In the genomic region with DNA sequence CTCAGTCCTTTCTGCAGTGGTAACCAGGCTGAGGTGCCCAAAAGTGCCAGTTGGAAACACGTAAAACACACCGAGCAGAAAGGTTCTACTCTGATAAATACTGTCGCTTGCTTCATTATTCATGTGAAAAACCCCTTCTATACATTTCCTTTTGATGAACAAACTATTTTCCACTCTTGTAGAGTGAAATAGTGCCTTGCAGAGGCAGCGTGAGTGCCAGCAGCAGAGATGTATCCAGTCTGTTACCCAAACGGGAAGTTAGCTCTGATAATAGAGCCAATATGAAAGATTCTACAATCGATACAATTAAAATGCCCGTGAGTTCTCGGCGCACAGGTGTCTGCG, we compare ENCODE assay signal across 10 cellular contexts. TPM values are rescaled to one million over a fixed set of nuclear protein-coding genes. Genes with fewer than 3 reads are reported as not detected.
DNase-seq lines count a peak whose midpoint lies in the region; ATAC-seq and TF ChIP-seq lines count a peak whose summit lies in the region.
"Had no signal": no experiment of that assay in that cellular context is flagged by ENCODE, and none has a peak within 500 bp of the region (broad histone marks: within the 10 kb centered on the region; RNA-seq: fewer than 3 reads in every experiment).

No MANE protein-coding gene starts in this region.

- H3K27me3 ChIP-seq in left ventricle myocardium inferior (ENCODE audit: low read depth) (no peaks in the 10 kb centered on the region), mucosa of rectum (ENCODE audit: control insufficient read depth in 2 of 2, insufficient read depth in 2 of 2, low read length in 2 of 2) (peaks cover 20 to 24% of the 10 kb centered on the region in 2 donors), uterus (no peaks in the 10 kb centered on the region)

- H3K27ac ChIP-seq in left ventricle myocardium inferior (replicated peaks) (peak overlapping the region; percentile 92), mucosa of rectum (ENCODE audit: low read depth in 2 of 2, low read length in 2 of 2) (peak overlapping the region in 1 of 2 donors; percentile 38), uterus (peak overlapping the region; percentile 77 to 87)
- H3K27ac ChIP-seq: epithelial cell of prostate had no signal

- TF ChIP-seq POLR2A in uterus (IDR thresholded peaks at IDR 0.05), result no peak

- no peak for TF ChIP-seq CTCF in left ventricle myocardium inferior (IDR thresholded peaks at IDR 0.05; ENCODE audit: borderline replicate concordance)
- TF ChIP-seq CTCF in cardiac fibroblast (IDR thresholded peaks at IDR 0.05; ENCODE audit: low read depth, low read length), result no peak
- no peak for TF ChIP-seq CTCF in uterus (IDR thresholded peaks at IDR 0.05)

- H3K36me3 ChIP-seq in left ventricle myocardium inferior, result no peaks in the 10 kb centered on the region
- H3K36me3 ChIP-seq in mucosa of rectum (ENCODE audit: control insufficient read depth in 2 of 2, insufficient read depth in 2 of 2, low read length in 2 of 2), result no peaks in the 10 kb centered on the region
- H3K36me3 ChIP-seq in uterus, result no peaks in the 10 kb centered on the region

- H3K9me3 ChIP-seq in left ventricle myocardium inferior (replicated peaks) (no peaks in the 10 kb centered on the region), mucosa of rectum (ENCODE audit: control insufficient read depth in 2 of 2, low read length in 2 of 2) (no peaks in the 10 kb centered on the region), uterus (no peaks in the 10 kb centered on the region)

- H3K4me3 ChIP-seq in left ventricle myocardium inferior, result peak overlapping the region; percentile 89
- peak overlapping the region; percentile 46 to 58 for H3K4me3 ChIP-seq in cardiac fibroblast (replicated peaks in 1 of 2; ENCODE audit: low read depth in 2 of 2, low read length in 2 of 2)
- peak overlapping the region; percentile 50 to 73 for H3K4me3 ChIP-seq in mucosa of rectum (ENCODE audit: low read length in 2 of 2)
- peak overlapping the region; percentile 38 to 88 for H3K4me3 ChIP-seq in uterus

- intact Hi-C loops in left ventricle myocardium inferior (cut with micrococcal nuclease) (no loop called here), left cardiac atrium (cut with DNase I) (no loop called here), uterus (cut with DNase I; ENCODE audit: low total_unique reads) (no loop called here)

- no peak for DNase-seq in left ventricle myocardium inferior
- DNase-seq in left cardiac atrium, result no peak
- DNase-seq in cardiac fibroblast (ENCODE audit: low read depth in 2 of 2), result no peak
- DNase-seq in uterus, result no peak
- no peak for DNase-seq in NCI-H526 treated with DMSO at 0.1 percent for 48 hours (lab: John Stamatoyannopoulos, UW)
- no peak for DNase-seq in NCI-H510A (lab: John Stamatoyannopoulos, UW)

- H3K4me1 ChIP-seq in left ventricle myocardium inferior (peaks cover 79% of the 10 kb centered on the region), mucosa of rectum (ENCODE audit: control insufficient read depth in 2 of 2, insufficient read depth in 2 of 2, low read length in 2 of 2) (peaks cover 10 to 21% of the 10 kb centered on the region in 2 donors), uterus (peaks cover 0 to 18% of the 10 kb centered on the region in 2 donors)

- H3K9ac ChIP-seq in mucosa of rectum (ENCODE audit: low read depth in 1 of 2, low read length in 2 of 2), result peak overlapping the region in 1 of 2 donors; percentile 43

- ATAC-seq in left cardiac atrium (no peak), GM19455 (IDR thresholded peaks at IDR 0.05; ENCODE audit: unreplicated experiment) (no peak)

RNA-seq across cellular contexts. Expression of a gene that starts 1.5 kb away (rescaled TPM):
- total RNA-seq in left ventricle myocardium inferior (13.6 TPM), left cardiac atrium (10 to 100 TPM; 12.7 to 17.0 TPM), uterus (10 to 100 TPM in 3 of 4 donors, 1 to 10 TPM in 1; 5.0 to 62.8 (median 38.8) TPM)

RNA-seq across cellular contexts. Expression of a gene that starts 31.7 kb away (rescaled TPM):
- total RNA-seq in left ventricle myocardium inferior, result not detected
- not detected for total RNA-seq in left cardiac atrium
- not detected for total RNA-seq in uterus
- total RNA-seq: SK-MEL-5 had no signal

RNA-seq across cellular contexts. Expression of a gene that starts 35.5 kb away (rescaled TPM):
- total RNA-seq in left ventricle myocardium inferior (72.0 TPM), left cardiac atrium (10 to 100 TPM; 67.5 to 68.7 TPM), uterus (10 to 100 TPM; 44.1 to 77.8 (median 62.0) TPM)
